ENCODE assay signal across 8 cellular contexts in the genomic region with DNA sequence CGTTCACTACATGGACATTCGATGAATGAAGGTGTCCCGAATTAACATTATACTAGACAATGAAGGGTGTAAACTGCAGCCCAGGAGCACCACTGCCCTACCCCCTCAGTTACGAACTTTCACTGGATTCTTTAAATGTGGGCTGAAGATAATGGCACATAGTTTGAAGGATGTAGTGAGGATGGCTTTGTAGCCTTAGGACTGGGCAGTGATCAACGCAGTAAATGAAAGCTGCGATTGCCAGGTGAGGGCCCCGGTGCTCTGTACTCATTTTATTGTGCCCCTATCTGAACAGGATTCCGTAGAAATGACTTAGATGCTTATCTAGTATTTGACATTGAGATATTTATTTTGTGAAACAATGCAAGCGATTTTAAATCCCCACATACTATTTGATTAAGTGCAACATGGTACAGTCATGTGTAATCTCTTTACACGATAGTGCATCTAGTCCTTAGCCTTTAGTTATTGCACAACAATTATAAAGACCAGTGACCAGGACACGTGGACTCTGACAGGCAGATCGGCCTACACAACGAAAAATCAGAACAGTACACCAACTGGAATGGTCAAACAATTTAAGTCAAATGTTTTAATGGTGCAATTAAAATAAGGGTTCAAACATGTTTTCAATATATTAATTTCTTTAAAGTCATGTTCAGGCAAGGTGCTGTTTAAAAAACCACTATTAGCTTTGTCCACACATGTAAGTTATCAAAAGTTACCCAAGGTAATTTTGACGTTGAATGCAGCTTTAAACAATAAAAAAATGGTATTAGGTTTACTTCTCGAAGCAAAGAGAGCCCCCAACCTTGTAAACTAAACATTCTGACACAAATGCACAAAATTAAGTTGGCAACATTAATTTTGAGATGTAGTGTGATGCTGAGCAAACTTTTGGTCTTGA. TPM values are rescaled to one million over a fixed set of nuclear protein-coding genes. Genes with fewer than 3 reads are reported as not detected.
DNase-seq lines count a peak whose midpoint lies in the region; ATAC-seq lines count a peak whose summit lies in the region.

No MANE protein-coding gene starts in this region.

- peak overlapping the region; percentile 94 for H3K27ac ChIP-seq in thymus (ENCODE audit: low read depth)

- no peaks in the 10 kb centered on the region for H3K27me3 ChIP-seq in thymus (ENCODE audit: control insufficient read depth, insufficient read depth)

- peaks cover 9% of the 10 kb centered on the region for H3K4me1 ChIP-seq in thymus (ENCODE audit: control insufficient read depth, insufficient read depth, low read length)

- no peak for ATAC-seq in GM18517 (IDR thresholded peaks at IDR 0.05; ENCODE audit: unreplicated experiment)

- no peaks in the 10 kb centered on the region for H3K9me3 ChIP-seq in thymus (ENCODE audit: control insufficient read depth)

- peak; percentile 19 for DNase-seq in stimulated activated CD4-positive, alpha-beta T cell treated with anti-CD3 and anti-CD28 coated beads, Interleukin-1b, Interleukin-23, amount 100 ng/mL, for 48 hours
- no peak for DNase-seq in stimulated activated CD4-positive, alpha-beta T cell treated with anti-CD3 and anti-CD28 coated beads, Interleukin-4, amount 100 ng/mL, for 24 hours
- DNase-seq in SK-MEL-5 (ENCODE audit: low read depth, low spot score) (peak; percentile 38), glomerular visceral epithelial cell (ENCODE audit: extremely low spot score) (peak; percentile 19), medulla oblongata (ENCODE audit: extremely low spot score) (no peak), NCI-H187 (lab: John Stamatoyannopoulos, UW) (no peak)

- in situ Hi-C loops in SK-MEL-5 (cut with HindIII; ENCODE audit: low pct_unique_long_range_greater_than_20kb, low sequenced_read_pairs), result no loop called here

- H3K4me3 ChIP-seq in thymus (ENCODE audit: low read length), result peak overlapping the region; percentile 62

- WGBS in thymus, result 56% methylated on average over 15 of the region's 15 CpGs

- H3K36me3 ChIP-seq in thymus (ENCODE audit: control insufficient read depth, insufficient read depth), result peaks cover 11% of the 10 kb centered on the region

RNA-seq across cellular contexts. Expression of a gene that starts 17.4 kb away (rescaled TPM):
- 6.2 and 7.2 TPM in 2 replicates for total RNA-seq in SK-MEL-5 (2014; rRNA removed; shearing (Covaris generic))
- polyA plus RNA-seq in SK-MEL-5 (2015; cell fraction: cytosol; rRNA removed), result 10.6 and 15.6 TPM in 2 replicates
- 11.1 and 14.8 TPM in 2 replicates for polyA plus RNA-seq in SK-MEL-5 (2015; cell fraction: nucleus; rRNA removed)
- 7.4 TPM for polyA plus RNA-seq in thymus

Comparison
In these comparisons a context has a peak if more than half of its experiments do, and no peak if none do; other contexts are left out.
1. DNase-seq: peak in stimulated activated CD4-positive, alpha-beta T cell treated with anti-CD3 and anti-CD28 coated beads, Interleukin-1b, Interleukin-23, amount 100 ng/mL, for 48 hours (single experiment), SK-MEL-5 (single experiment) and glomerular visceral epithelial cell (single experiment); none in stimulated activated CD4-positive, alpha-beta T cell treated with anti-CD3 and anti-CD28 coated beads, Interleukin-4, amount 100 ng/mL, for 24 hours (single experiment), medulla oblongata (single experiment) and NCI-H187 (0 of 2).